Comparison of ENCODE assay signal across 19 cellular contexts in genomic region chr16:23141500-23141899, GRCh38. TPM values are rescaled to one million over a fixed set of nuclear protein-coding genes. Genes with fewer than 3 reads are reported as not detected.
"Had no signal": no experiment of that assay in that cellular context is flagged by ENCODE, and none has a peak within 500 bp of the region (broad histone marks: within the 10 kb centered on the region; RNA-seq: fewer than 3 reads in every experiment).

No MANE protein-coding gene starts in this region.

- H3K27me3 ChIP-seq: neural progenitor cell, ovary had no signal

- H3K9me3 Mint-ChIP-seq: WTC11 had no signal

- H3K4me3 ChIP-seq: neural progenitor cell, ovary had no signal

- H3K27me3 Mint-ChIP-seq: activated naive CD8-positive, alpha-beta T cell treated with anti-CD3 and anti-CD28 coated beads, Interleukin-2, amount 10 ng/mL, durations not matched to agents 7 days and 5 days; naive B cell; stimulated activated naive B cell treated with anti-CD40 and anti-IgM and Interleukin-4, amounts not matched to agents 10 μg/mL and 1 μg/mL and 100 μg/mL, for 72 hours had no signal

- H3K27ac ChIP-seq: neural progenitor cell, ovary had no signal

- H3K36me3 Mint-ChIP-seq: WTC11 had no signal

- DNase-seq: activated CD4-positive, alpha-beta T cell treated with anti-CD3 and anti-CD28 coated beads for 48 hours; activated CD8-positive, alpha-beta memory T cell treated with anti-CD3 and anti-CD28 coated beads for 24 hours; activated naive CD4-positive, alpha-beta T cell; activated naive CD8-positive, alpha-beta T cell treated with anti-CD3 and anti-CD28 coated beads, Interleukin-2, amount 10 ng/mL, durations not matched to agents 7 days and 5 days; anterior cingulate cortex; glutamatergic neuron; immature natural killer cell; left colon; naive B cell; ovary; stimulated activated CD4-positive, alpha-beta T cell treated with anti-CD3 and anti-CD28 coated beads, Interleukin-2, amount 100 ng/mL, for 48 hours; stimulated activated naive B cell treated with anti-CD40 and anti-IgM and Interleukin-4, amounts not matched to agents 10 μg/mL and 1 μg/mL and 100 μg/mL, for 72 hours; SW 1271; trophoblast cell had no signal

- H3K4me3 Mint-ChIP-seq: activated naive CD8-positive, alpha-beta T cell treated with anti-CD3 and anti-CD28 coated beads, Interleukin-2, amount 10 ng/mL, durations not matched to agents 7 days and 5 days; activated T-helper 1 cell treated with anti-CD3 and anti-CD28 coated beads, Interleukin-12 subunit alpha, Interleukin-12 subunit beta, Interleukin-2, Interleukin-4 antibody, amounts not matched to agents 30 ng/mL and 10 ng/mL and 1 ng/mL, durations not matched to agents 14 hours and 24 hours and 36 hours; immature natural killer cell; naive B cell; neural progenitor cell; stimulated activated naive B cell treated with anti-CD40 and anti-IgM and Interleukin-4, amounts not matched to agents 10 μg/mL and 1 μg/mL and 100 μg/mL, for 72 hours; WTC11 had no signal

- H3K9me3 ChIP-seq: ovary had no signal

- ATAC-seq: stimulated activated naive B cell treated with anti-CD40 and anti-IgM and Interleukin-4, amounts not matched to agents 10 μg/mL and 1 μg/mL and 100 μg/mL, for 72 hours; WTC11 had no signal

- H3K27ac Mint-ChIP-seq: activated naive CD8-positive, alpha-beta T cell treated with anti-CD3 and anti-CD28 coated beads, Interleukin-2, amount 10 ng/mL, durations not matched to agents 7 days and 5 days; activated T-helper 1 cell treated with anti-CD3 and anti-CD28 coated beads, Interleukin-12 subunit alpha, Interleukin-12 subunit beta, Interleukin-2, Interleukin-4 antibody, amounts not matched to agents 30 ng/mL and 10 ng/mL and 1 ng/mL, durations not matched to agents 14 hours and 24 hours and 36 hours; immature natural killer cell; naive B cell; neural progenitor cell; stimulated activated naive B cell treated with anti-CD40 and anti-IgM and Interleukin-4, amounts not matched to agents 10 μg/mL and 1 μg/mL and 100 μg/mL, for 72 hours; WTC11 had no signal

RNA-seq across cellular contexts. Expression of gene SCNN1G, which starts 41.0 kb away (rescaled TPM):
- total RNA-seq: activated naive CD8-positive, alpha-beta T cell treated with anti-CD3 and anti-CD28 coated beads, Interleukin-2, amount 10 ng/mL, durations not matched to agents 7 days and 5 days; activated T-helper 1 cell treated with anti-CD3 and anti-CD28 coated beads, Interleukin-12 subunit alpha, Interleukin-12 subunit beta, Interleukin-2, Interleukin-4 antibody, amounts not matched to agents 30 ng/mL and 10 ng/mL and 1 ng/mL, durations not matched to agents 14 hours and 24 hours and 36 hours; fibroblast of villous mesenchyme; T-helper 2 cell treated with Interferon-gamma antibody and Interleukin-4, amounts not matched to agents 100 ng/mL and 5 ng/mL, for 36 hours had no signal
- polyA plus RNA-seq: immature natural killer cell had no signal
